21 cellular contexts compared by ENCODE assay signal in the genomic region with DNA sequence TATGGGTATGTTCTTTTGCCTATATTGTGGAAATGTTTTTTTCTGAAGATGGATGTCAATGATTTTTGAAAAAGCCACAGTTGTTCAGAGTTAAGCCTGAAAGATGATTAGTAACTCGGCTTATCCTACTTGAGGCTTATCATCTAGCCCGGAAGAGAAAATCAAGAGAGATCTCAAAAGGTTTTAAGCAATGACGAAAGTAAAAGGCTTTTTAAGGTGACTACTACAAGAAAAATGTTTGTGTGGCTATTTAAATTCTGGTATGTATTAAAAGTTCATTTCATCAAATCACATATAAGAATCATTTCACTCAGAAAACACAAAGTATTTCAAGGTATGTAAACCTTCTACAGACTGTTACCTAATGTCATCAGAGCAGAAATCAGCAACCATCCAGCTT. TPM values are rescaled to one million over a fixed set of nuclear protein-coding genes. Genes with fewer than 3 reads are reported as not detected.
DNase-seq lines count a peak whose midpoint lies in the region; ATAC-seq and TF ChIP-seq lines count a peak whose summit lies in the region.
"Had no signal": no experiment of that assay in that cellular context is flagged by ENCODE, and none has a peak within 500 bp of the region (broad histone marks: within the 10 kb centered on the region; RNA-seq: fewer than 3 reads in every experiment).

No MANE protein-coding gene starts in this region.

- H3K9me3 Mint-ChIP-seq in activated CD4-positive, alpha-beta T cell treated with anti-CD3 and anti-CD28 coated beads for 36 hours (ENCODE audit: low read depth) = no peaks in the 10 kb centered on the region
- H3K9me3 Mint-ChIP-seq in activated naive CD4-positive, alpha-beta T cell treated with anti-CD3 and anti-CD28 coated beads for 36 hours = no peaks in the 10 kb centered on the region
- H3K9me3 Mint-ChIP-seq: CD4-positive, alpha-beta memory T cell; IgD-negative memory B cell had no signal

- no peaks in the 10 kb centered on the region for H3K27me3 Mint-ChIP-seq in activated CD4-positive, alpha-beta T cell treated with anti-CD3 and anti-CD28 coated beads for 36 hours
- no peaks in the 10 kb centered on the region for H3K27me3 Mint-ChIP-seq in activated naive CD4-positive, alpha-beta T cell treated with anti-CD3 and anti-CD28 coated beads for 36 hours (ENCODE audit: low read depth)
- H3K27me3 Mint-ChIP-seq: CD4-positive, alpha-beta memory T cell; IgD-negative memory B cell had no signal

- TF ChIP-seq CTCF in SK-N-SH (IDR thresholded peaks at IDR 0.05) (no peak), fibroblast of villous mesenchyme (IDR thresholded peaks at IDR 0.05; ENCODE audit: insufficient read depth, low read depth, low read length) (no peak), A673 (conservative IDR thresholded peaks at IDR 0.05; ENCODE audit: low read depth, low read length) (no peak)

- H3K27me3 ChIP-seq in SK-N-SH (ENCODE audit: insufficient read depth) (no peaks in the 10 kb centered on the region), adipocyte (replicated peaks; ENCODE audit: control insufficient read depth, insufficient read depth, low read length) (no peaks in the 10 kb centered on the region), A673 (replicated peaks; ENCODE audit: insufficient read depth, low read depth, low read length, poor library complexity) (no peaks in the 10 kb centered on the region)
- H3K27me3 ChIP-seq: BLaER1 treated with 17β-estradiol and CSF1 and Interleukin-3, amounts not matched to agents 10 nM and 100 nM; SJSA1 had no signal

- H3F3A ChIP-seq in SK-N-SH (replicated peaks; ENCODE audit: insufficient read depth) = peaks cover 5% of the 10 kb centered on the region

- peaks cover 18 to 32% of the 10 kb centered on the region in 2 experiments for H3K36me3 ChIP-seq in SK-N-SH (replicated peaks in 1 of 2; ENCODE audit: control insufficient read depth in 1 of 2, insufficient read depth in 2 of 2, low read length in 1 of 2)
- H3K36me3 ChIP-seq in adipocyte (ENCODE audit: control insufficient read depth, insufficient read depth, low read length, severe bottlenecking) = peaks cover 69% of the 10 kb centered on the region
- H3K36me3 ChIP-seq in A673 (ENCODE audit: insufficient read depth, low read length, poor library complexity, severe bottlenecking) = no peaks in the 10 kb centered on the region

- H3K4me3 Mint-ChIP-seq in activated CD4-positive, alpha-beta T cell treated with anti-CD3 and anti-CD28 coated beads for 36 hours = no peak overlapping the region
- H3K4me3 Mint-ChIP-seq in activated naive CD4-positive, alpha-beta T cell treated with anti-CD3 and anti-CD28 coated beads for 36 hours = no peak overlapping the region
- H3K4me3 Mint-ChIP-seq: CD4-positive, alpha-beta memory T cell; IgD-negative memory B cell had no signal

- POLR2A ChIA-PET in SK-N-SH (lab: Yijun Ruan, JAX) (no interaction called here), A673 (lab: Charles Lee; ENCODE audit: low non-redundant PET) (no interaction called here)
- POLR2A ChIA-PET in activated CD4-positive, alpha-beta T cell treated with anti-CD3 and anti-CD28 coated beads for 36 hours (lab: Charles Lee) = no interaction called here

- intact Hi-C loops in activated CD4-positive, alpha-beta T cell treated with anti-CD3 and anti-CD28 coated beads for 36 hours (cut with DNase I, micrococcal nuclease) = no loop called here
- intact Hi-C loops in activated naive CD4-positive, alpha-beta T cell treated with anti-CD3 and anti-CD28 coated beads for 36 hours (cut with micrococcal nuclease) = loop anchor here (10.0 kb wide), 1 partner anchor 825 kb away; a partner anchor contains a TSS
- intact Hi-C loops in A673 (cut with micrococcal nuclease; ENCODE audit: unreplicated experiment) = no loop called here

- no peak overlapping the region for H3K4me3 ChIP-seq in SK-N-SH (ENCODE audit: low read depth in 2 of 2, low read length in 1 of 2)
- H3K4me3 ChIP-seq in adipocyte (ENCODE audit: low read length) = no peak overlapping the region
- H3K4me3 ChIP-seq in fibroblast of villous mesenchyme (ENCODE audit: low read depth, low read length) = no peak overlapping the region
- no peak overlapping the region for H3K4me3 ChIP-seq in A673 (ENCODE audit: low read depth, low read length, poor library complexity, severe bottlenecking)
- H3K4me3 ChIP-seq: BLaER1 treated with 17β-estradiol and CSF1 and Interleukin-3, amounts not matched to agents 10 nM and 100 nM; SJSA1 had no signal

- H3K79me2 ChIP-seq in SK-N-SH (ENCODE audit: insufficient read depth) = no peaks in the 10 kb centered on the region

- H3K4me1 ChIP-seq in SK-N-SH (ENCODE audit: control insufficient read depth in 1 of 2, insufficient read depth in 2 of 2, low read depth in 1 of 2, low read length in 1 of 2) (no peaks in the 10 kb centered on the region), adipocyte (ENCODE audit: control insufficient read depth, insufficient read depth, low read length) (peaks cover 7% of the 10 kb centered on the region), A673 (ENCODE audit: insufficient read depth, low read length, poor library complexity, severe bottlenecking) (no peaks in the 10 kb centered on the region)
- H3K4me1 ChIP-seq: Caco-2 had no signal

- no peak overlapping the region for H3K27ac Mint-ChIP-seq in activated CD4-positive, alpha-beta T cell treated with anti-CD3 and anti-CD28 coated beads for 36 hours
- no peak overlapping the region for H3K27ac Mint-ChIP-seq in activated naive CD4-positive, alpha-beta T cell treated with anti-CD3 and anti-CD28 coated beads for 36 hours
- H3K27ac Mint-ChIP-seq: CD4-positive, alpha-beta memory T cell; IgD-negative memory B cell had no signal

- no peak for ATAC-seq in SK-N-SH treated with all-trans-retinoic acid at 6 μM for 48 hours
- ATAC-seq in activated CD4-positive, alpha-beta T cell treated with anti-CD3 and anti-CD28 coated beads for 36 hours = no peak
- ATAC-seq: Right ventricle myocardium inferior had no signal

- TF ChIP-seq EP300 in SK-N-SH (IDR thresholded peaks at IDR 0.05; ENCODE audit: borderline replicate concordance in 1 of 2, low read depth in 1 of 2, low read length in 1 of 2) = no peak

- TF ChIP-seq RAD21 in SK-N-SH (IDR thresholded peaks at IDR 0.05; ENCODE audit: low read length) = no peak

- no peaks in the 10 kb centered on the region for H3K9me2 ChIP-seq in SK-N-SH

- H3K4me2 ChIP-seq in SK-N-SH = no peak overlapping the region
- H3K4me2 ChIP-seq: BLaER1 treated with 17β-estradiol and CSF1 and Interleukin-3, amounts not matched to agents 10 nM and 100 nM had no signal

- H3K36me3 Mint-ChIP-seq in activated CD4-positive, alpha-beta T cell treated with anti-CD3 and anti-CD28 coated beads for 36 hours (ENCODE audit: low read depth) = peaks cover 4% of the 10 kb centered on the region
- peaks cover 2% of the 10 kb centered on the region for H3K36me3 Mint-ChIP-seq in activated naive CD4-positive, alpha-beta T cell treated with anti-CD3 and anti-CD28 coated beads for 36 hours (ENCODE audit: low read depth)

- H2AFZ ChIP-seq in SK-N-SH (ENCODE audit: low read depth) = no peak overlapping the region

- WGBS in SK-N-SH (ENCODE audit: low lambda C conversion rate) = 83% methylated on average over 3 of the region's 3 CpGs

- H3K9ac ChIP-seq in SK-N-SH (no peak overlapping the region), adipocyte (ENCODE audit: low read length) (no peak overlapping the region)
- H3K9ac ChIP-seq: BLaER1 treated with 17β-estradiol and CSF1 and Interleukin-3, amounts not matched to agents 10 nM and 100 nM had no signal

- BruUV-seq in A673 (replicated peaks; lab: Mats Ljungman, UMichigan) = no TSS peak

- no peaks in the 10 kb centered on the region for H3K9me3 ChIP-seq in SK-N-SH
- no peaks in the 10 kb centered on the region for H3K9me3 ChIP-seq in adipocyte (ENCODE audit: control insufficient read depth, low read length)
- H3K9me3 ChIP-seq in A673 (ENCODE audit: low read depth, low read length, poor library complexity, severe bottlenecking) = no peaks in the 10 kb centered on the region
- H3K9me3 ChIP-seq: BLaER1 treated with 17β-estradiol and CSF1 and Interleukin-3, amounts not matched to agents 10 nM and 100 nM; Caco-2; SJSA1 had no signal

- peaks cover 6% of the 10 kb centered on the region for H3K4me1 Mint-ChIP-seq in activated CD4-positive, alpha-beta T cell treated with anti-CD3 and anti-CD28 coated beads for 36 hours
- H3K4me1 Mint-ChIP-seq in activated naive CD4-positive, alpha-beta T cell treated with anti-CD3 and anti-CD28 coated beads for 36 hours (ENCODE audit: low read depth) = no peaks in the 10 kb centered on the region

- H4K20me1 ChIP-seq in SK-N-SH (ENCODE audit: insufficient read depth) = no peaks in the 10 kb centered on the region
- H4K20me1 ChIP-seq: BLaER1 treated with 17β-estradiol and CSF1 and Interleukin-3, amounts not matched to agents 10 nM and 100 nM had no signal

- CTCF ChIA-PET in SK-N-SH (lab: Yijun Ruan, JAX) (interaction anchor here (1.0 kb wide), 2 partner anchors 20 to 78 kb away, joined by 3 read pairs; no protein-coding TSS in a partner anchor), A673 (lab: Charles Lee) (no interaction called here)
- CTCF ChIA-PET in activated CD4-positive, alpha-beta T cell treated with anti-CD3 and anti-CD28 coated beads for 36 hours (lab: Charles Lee) = no interaction called here
- CTCF ChIA-PET in activated naive CD4-positive, alpha-beta T cell treated with anti-CD3 and anti-CD28 coated beads for 36 hours (lab: Charles Lee) = no interaction called here

- peak overlapping the region in 1 of 2 experiments; percentile 22; a peak in 1 of 4 replicates for H3K27ac ChIP-seq in SK-N-SH (ENCODE audit: low read depth in 2 of 2, low read length in 1 of 2)
- H3K27ac ChIP-seq in A673 (ENCODE audit: low read depth, low read length, poor library complexity, severe bottlenecking) = no peak overlapping the region
- H3K27ac ChIP-seq: 22Rv1; BLaER1 treated with 17β-estradiol and CSF1 and Interleukin-3, amounts not matched to agents 10 nM and 100 nM; SJSA1 had no signal

- DNase-seq in SK-N-SH (no peak), adipocyte (ENCODE audit: low read depth) (peak; percentile 25), fibroblast of villous mesenchyme (ENCODE audit: low read depth) (peak; percentile 72), A673 (ENCODE audit: low spot score) (no peak)
- no peak for DNase-seq in activated CD4-positive, alpha-beta T cell treated with anti-CD3 and anti-CD28 coated beads for 36 hours
- DNase-seq in activated CD8-positive, alpha-beta memory T cell treated with anti-CD3 and anti-CD28 coated beads, Interleukin-2, amount 50 U/mL, for 48 hours = no peak
- DNase-seq in activated naive CD4-positive, alpha-beta T cell treated with anti-CD3 and anti-CD28 coated beads for 36 hours = no peak
- DNase-seq: Caco-2; CD4-positive, alpha-beta memory T cell; DMS153; GF-D8; MV-4-11; NCI-H1105 treated with DMSO at 0.1 percent for 48 hours; NCI-H2029 treated with DMSO at 0.1 percent for 48 hours; NCI-H345 had no signal

TF ChIP-seq in SK-N-SH, 30 proteins besides CTCF, POLR2A, EP300 and RAD21 (continues in another document):
- TF ChIP-seq TCF12 (IDR thresholded peaks at IDR 0.05) = no peak

RNA-seq across cellular contexts. Expression of a gene that starts 40.2 kb away (rescaled TPM):
- 7.1 and 12.9 TPM in 2 replicates for polyA plus RNA-seq in SK-N-SH (2012; rRNA removed)
- 11.4 and 12.5 TPM in 2 replicates for polyA plus RNA-seq in SK-N-SH (2012; cell fraction: cytosol; rRNA removed)
- 6.2 and 14.7 TPM in 2 replicates for polyA plus RNA-seq in SK-N-SH (2012; cell fraction: nucleus; rRNA removed)
- total RNA-seq in fibroblast of villous mesenchyme (45.1 and 87.7 TPM in 2 replicates), A673 (2021) (16.0 and 19.0 TPM in 2 replicates)
- 1 to 10 TPM; 8.5 to 9.4 TPM for total RNA-seq in activated CD4-positive, alpha-beta T cell treated with anti-CD3 and anti-CD28 coated beads for 36 hours
- total RNA-seq in activated naive CD4-positive, alpha-beta T cell treated with anti-CD3 and anti-CD28 coated beads for 36 hours = 1 to 10 TPM; 3.5 to 6.0 TPM

Comparison
In these comparisons a context has a peak if more than half of its experiments do, and no peak if none do; other contexts are left out.
1. DNase-seq: peak in adipocyte (single experiment) and fibroblast of villous mesenchyme (single experiment); none in SK-N-SH (single experiment), activated CD4-positive, alpha-beta T cell treated with anti-CD3 and anti-CD28 coated beads for 36 hours (single experiment), activated CD8-positive, alpha-beta memory T cell treated with anti-CD3 and anti-CD28 coated beads, Interleukin-2, amount 50 U/mL, for 48 hours (single experiment), activated naive CD4-positive, alpha-beta T cell treated with anti-CD3 and anti-CD28 coated beads for 36 hours (single experiment) and A673 (single experiment).